ENCODE assay signal across 1 cellular context in the genomic region with DNA sequence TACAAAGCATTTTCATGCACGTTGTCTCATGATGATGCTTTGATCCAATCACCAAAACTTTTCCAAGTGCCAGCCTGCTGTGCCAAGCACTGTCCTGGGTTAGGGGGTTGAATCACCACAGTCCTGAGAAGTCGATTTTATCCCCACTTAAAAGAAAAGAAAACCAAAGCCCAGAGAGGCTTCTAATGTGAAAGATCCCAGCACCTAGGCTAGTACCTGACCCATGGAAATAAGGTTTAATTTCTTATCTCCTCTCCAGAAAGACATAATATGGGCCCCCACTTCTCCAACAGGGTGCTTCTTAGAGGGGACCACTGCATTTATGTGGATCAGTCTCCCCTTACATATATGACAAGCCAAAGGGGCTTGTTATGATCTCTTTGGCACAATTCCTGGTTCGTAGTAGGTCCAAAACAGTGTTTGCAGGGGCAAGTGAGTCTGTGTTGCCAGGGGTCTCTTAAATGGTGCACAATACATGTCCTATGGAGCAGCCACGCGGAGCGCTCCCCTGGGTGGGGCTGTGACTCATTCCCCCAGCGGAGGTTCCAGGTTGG.
A peak's percentile ranks its signal among the peaks of the same experiment; 100 is the strongest.
TF ChIP-seq lines count a peak whose summit lies in the region.

No MANE protein-coding gene starts in this region.

TF ChIP-seq in endothelial cell of umbilical vein, 7 proteins besides CTCF, POLR2A, EP300 and RAD21:
- TF ChIP-seq JUN (IDR thresholded peaks at IDR 0.05; ENCODE audit: borderline replicate concordance, insufficient read depth, insufficient read length, low read depth) (peak; percentile 6), MAX (IDR thresholded peaks at IDR 0.05; ENCODE audit: insufficient read depth, insufficient read length) (no peak), FOS (IDR thresholded peaks at IDR 0.05; ENCODE audit: borderline replicate concordance, insufficient read depth, low read length) (peak; percentile 53)
TF ChIP-seq in endothelial cell of umbilical vein: peak in this region for 2.
